8 cellular contexts compared by ENCODE assay signal in genomic region chr1:202811296-202812175, GRCh38. TPM values are rescaled to one million over a fixed set of nuclear protein-coding genes. Genes with fewer than 3 reads are reported as not detected.
A peak's percentile ranks its signal among the peaks of the same experiment; 100 is the strongest.
DNase-seq lines count a peak whose midpoint lies in the region; ATAC-seq and TF ChIP-seq lines count a peak whose summit lies in the region.
"Had no signal": no experiment of that assay in that cellular context is flagged by ENCODE, and none has a peak within 500 bp of the region (broad histone marks: within the 10 kb centered on the region; RNA-seq: fewer than 3 reads in every experiment).

No MANE protein-coding gene starts in this region.

- peak overlapping the region; percentile 51 for H3K27ac Mint-ChIP-seq in activated B cell treated with CpG ODN at 0.5 μM for 24 hours
- H3K27ac Mint-ChIP-seq in naive thymus-derived CD8-positive, alpha-beta T cell: peak overlapping the region; percentile 62 to 95 (median 88)

- no peaks in the 10 kb centered on the region for H3K9me3 Mint-ChIP-seq in activated B cell treated with CpG ODN at 0.5 μM for 24 hours
- H3K9me3 Mint-ChIP-seq in naive thymus-derived CD8-positive, alpha-beta T cell: no peaks in the 10 kb centered on the region

- CTCF ChIA-PET in activated B cell treated with CpG ODN at 0.5 μM for 24 hours (lab: Charles Lee): no interaction called here

- POLR2A ChIA-PET in activated B cell treated with CpG ODN at 0.5 μM for 24 hours (lab: Charles Lee): interaction anchor here (0.5 to 1.9 kb wide), 4 partner anchors 28 to 195 kb away, joined by 3 to 10 read pairs (median 6); partner anchors contain the start of genes RABIF and TMEM183A
- POLR2A ChIA-PET in naive thymus-derived CD8-positive, alpha-beta T cell (lab: Charles Lee): interaction anchor here (0.6 to 2.1 kb wide), 2 partner anchors 14 to 77 kb away, joined by 3 to 8 read pairs; partner anchors contain the start of gene RABIF

- peak overlapping the region; percentile 93 for H3K4me3 Mint-ChIP-seq in activated B cell treated with CpG ODN at 0.5 μM for 24 hours
- peak overlapping the region; percentile 86 to 97 (median 92) for H3K4me3 Mint-ChIP-seq in naive thymus-derived CD8-positive, alpha-beta T cell

- no peaks in the 10 kb centered on the region for H3K27me3 Mint-ChIP-seq in activated B cell treated with CpG ODN at 0.5 μM for 24 hours
- H3K27me3 Mint-ChIP-seq in naive thymus-derived CD8-positive, alpha-beta T cell: peaks cover 0 to 5% (median 0%) of the 10 kb centered on the region in 5 donors

- intact Hi-C loops in activated B cell treated with CpG ODN at 0.5 μM for 24 hours (cut with micrococcal nuclease): loop anchor here (2.0 to 5.0 kb wide), 4 partner anchors 49 to 649 kb away; partner anchors contain the start of genes PPP1R12B, PTPN7 and TMEM183A

- H3K4me1 Mint-ChIP-seq in activated B cell treated with CpG ODN at 0.5 μM for 24 hours: peaks cover 29% of the 10 kb centered on the region
- peaks cover 21 to 40% (median 29%) of the 10 kb centered on the region in 4 donors for H3K4me1 Mint-ChIP-seq in naive thymus-derived CD8-positive, alpha-beta T cell

- TF ChIP-seq CTCF in activated B cell treated with CpG ODN at 0.5 μM for 24 hours (IDR thresholded peaks at IDR 0.05) (no peak), epithelial cell of proximal tubule (conservative IDR thresholded peaks at IDR 0.05; ENCODE audit: low read depth, low read length) (no peak)

- DNase-seq in activated B cell treated with CpG ODN at 0.5 μM for 24 hours (peak; percentile 31), epithelial cell of proximal tubule (ENCODE audit: low read depth) (no peak), cerebellum (ENCODE audit: low spot score) (no peak), NOMO-1 treated with DMSO at 0.1 percent for 48 hours (lab: John Stamatoyannopoulos, UW; ENCODE audit: unreplicated experiment) (no peak)
- peak in 8 of 10 donors; percentile 6 to 53 (median 28) for DNase-seq in naive thymus-derived CD8-positive, alpha-beta T cell

- peaks cover 2% of the 10 kb centered on the region for H3K36me3 Mint-ChIP-seq in activated B cell treated with CpG ODN at 0.5 μM for 24 hours (ENCODE audit: low read depth)
- no peaks in the 10 kb centered on the region for H3K36me3 Mint-ChIP-seq in naive thymus-derived CD8-positive, alpha-beta T cell

- H3K4me3 ChIP-seq in epithelial cell of proximal tubule (ENCODE audit: low read depth, low read length): peak overlapping the region; percentile 95

- ATAC-seq in GM18868 (IDR thresholded peaks at IDR 0.05; ENCODE audit: unreplicated experiment) (peak; percentile 24), HG03025 (IDR thresholded peaks at IDR 0.05; ENCODE audit: low FRiP score, unreplicated experiment) (peak; percentile 7), activated B cell treated with CpG ODN at 0.5 μM for 24 hours (ENCODE audit: low read depth) (no peak)
- peak; percentile 26 to 31 for ATAC-seq in naive thymus-derived CD8-positive, alpha-beta T cell

RNA-seq across cellular contexts. Expression of gene PCAT6, which starts 0.8 kb away (rescaled TPM):
- total RNA-seq in activated B cell treated with CpG ODN at 0.5 μM for 24 hours: 0.67 and 0.83 TPM in 2 replicates
- total RNA-seq in epithelial cell of proximal tubule: 0.17 TPM in 1 of 2 replicates, not detected in the other
- total RNA-seq in naive thymus-derived CD8-positive, alpha-beta T cell: under 1 TPM in 1 of 2 experiments, not detected in 1; 0.71 TPM
- polyA plus RNA-seq in naive thymus-derived CD8-positive, alpha-beta T cell: 1 to 10 TPM in 1 of 3 donors, not detected in 2; 1.2 TPM
- total RNA-seq in cerebellum: not detected
- total RNA-seq: subcutaneous adipose tissue had no signal

RNA-seq across cellular contexts. Expression of gene KDM5B, which starts 3.3 kb away (rescaled TPM):
- total RNA-seq in activated B cell treated with CpG ODN at 0.5 μM for 24 hours: 34.7 and 43.5 TPM in 2 replicates
- 18.6 and 46.2 TPM in 2 replicates for total RNA-seq in epithelial cell of proximal tubule
- total RNA-seq in naive thymus-derived CD8-positive, alpha-beta T cell: 10 to 100 TPM; 45.6 to 48.0 TPM
- 10 to 100 TPM in 2 of 3 donors, 1 to 10 TPM in 1; 7.9 to 11.9 (median 11.5) TPM for polyA plus RNA-seq in naive thymus-derived CD8-positive, alpha-beta T cell
- 209 TPM for total RNA-seq in cerebellum

Comparison
In these comparisons a context has a peak if more than half of its experiments do, and no peak if none do; other contexts are left out.
1. DNase-seq: peak in activated B cell treated with CpG ODN at 0.5 μM for 24 hours (single experiment) and naive thymus-derived CD8-positive, alpha-beta T cell (8 of 10); none in epithelial cell of proximal tubule (single experiment), cerebellum (single experiment) and NOMO-1 treated with DMSO at 0.1 percent for 48 hours (single experiment).